Comparison of ENCODE assay signal across 1 cellular context in the genomic region with DNA sequence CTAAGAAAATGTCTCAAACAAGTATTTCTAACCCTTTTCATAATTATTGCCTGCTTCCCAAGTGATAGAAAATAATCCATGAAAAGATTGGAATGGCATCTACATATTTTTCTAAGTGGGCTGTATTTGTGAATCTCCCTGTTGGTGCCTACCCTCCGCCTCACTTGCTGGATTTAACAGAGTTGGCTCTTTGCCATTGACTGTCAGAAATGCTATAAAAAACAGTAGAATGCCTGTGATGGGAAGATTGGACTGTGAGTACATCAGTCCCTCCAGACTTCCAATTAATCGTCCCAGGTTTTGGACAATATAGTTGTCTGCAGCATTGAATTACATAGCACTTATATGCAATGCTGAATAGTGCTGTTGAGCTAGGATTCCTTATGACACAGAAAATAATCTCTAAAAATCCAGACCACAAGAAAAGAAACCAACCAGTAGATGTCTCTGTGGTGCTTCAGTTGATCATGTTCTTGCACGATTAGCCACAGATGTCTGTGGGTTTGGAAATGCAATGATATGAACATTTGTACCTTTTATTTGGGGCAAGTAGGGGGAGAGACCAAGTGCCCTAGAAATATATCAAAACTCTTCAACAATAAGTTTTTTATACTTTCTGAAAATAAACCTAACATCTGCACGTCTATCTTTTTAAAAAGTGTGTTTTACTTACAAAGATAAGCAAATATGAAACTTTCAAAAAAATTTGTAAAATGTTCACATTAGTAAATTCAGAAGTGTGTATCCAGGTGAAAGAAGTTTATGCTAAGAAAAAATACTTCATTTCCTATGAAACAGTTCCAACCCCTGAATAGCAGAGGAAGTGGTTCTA.
TF ChIP-seq lines count a peak whose summit lies in the region.

No MANE protein-coding gene starts in this region.

TF ChIP-seq in H1, 55 proteins besides CTCF, POLR2A, EP300 and RAD21:
- TF ChIP-seq TBP (IDR thresholded peaks at IDR 0.05; ENCODE audit: low read depth, low read length) (no peak), CHD1 (IDR thresholded peaks at IDR 0.05; ENCODE audit: low read depth, low read length) (no peak), SP2 (IDR thresholded peaks at IDR 0.05; ENCODE audit: low read length) (no peak), EGR1 (IDR thresholded peaks at IDR 0.05; ENCODE audit: borderline replicate concordance, low read depth, low read length) (no peak), SIRT6 (IDR thresholded peaks at IDR 0.05; ENCODE audit: low read length) (no peak), CBX5 (IDR thresholded peaks at IDR 0.05; ENCODE audit: low read depth, low read length) (no peak), SAP30 (IDR thresholded peaks at IDR 0.05; ENCODE audit: insufficient read depth, insufficient replicate concordance, low read length) (no peak), GABPA (IDR thresholded peaks at IDR 0.05; ENCODE audit: borderline replicate concordance, insufficient read depth, low read length) (no peak), NANOG (IDR thresholded peaks at IDR 0.05; ENCODE audit: insufficient read depth, low read depth, low read length, poor library complexity, severe bottlenecking) (no peak), TEAD4 (IDR thresholded peaks at IDR 0.05; ENCODE audit: low read depth, low read length) (no peak), PHF8 (conservative IDR thresholded peaks at IDR 0.05; ENCODE audit: low read depth, low read length) (no peak)
- TF ChIP-seq, protein P1, sequence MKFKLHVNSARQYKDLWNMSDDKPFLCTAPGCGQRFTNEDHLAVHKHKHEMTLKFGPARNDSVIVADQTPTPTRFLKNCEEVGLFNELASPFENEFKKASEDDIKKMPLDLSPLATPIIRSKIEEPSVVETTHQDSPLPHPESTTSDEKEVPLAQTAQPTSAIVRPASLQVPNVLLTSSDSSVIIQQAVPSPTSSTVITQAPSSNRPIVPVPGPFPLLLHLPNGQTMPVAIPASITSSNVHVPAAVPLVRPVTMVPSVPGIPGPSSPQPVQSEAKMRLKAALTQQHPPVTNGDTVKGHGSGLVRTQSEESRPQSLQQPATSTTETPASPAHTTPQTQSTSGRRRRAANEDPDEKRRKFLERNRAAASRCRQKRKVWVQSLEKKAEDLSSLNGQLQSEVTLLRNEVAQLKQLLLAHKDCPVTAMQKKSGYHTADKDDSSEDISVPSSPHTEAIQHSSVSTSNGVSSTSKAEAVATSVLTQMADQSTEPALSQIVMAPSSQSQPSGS (IDR thresholded peaks at IDR 0.05; ENCODE audit: low read length) = no peak
